ENCODE assay signal across 10 cellular contexts in genomic region chr21:44742418-44743153, GRCh38. TPM values are rescaled to one million over a fixed set of nuclear protein-coding genes. Genes with fewer than 3 reads are reported as not detected.
DNase-seq lines count a peak whose midpoint lies in the region; ATAC-seq, FAIRE-seq and TF ChIP-seq lines count a peak whose summit lies in the region.
"Had no signal": no experiment of that assay in that cellular context is flagged by ENCODE, and none has a peak within 500 bp of the region (broad histone marks: within the 10 kb centered on the region; RNA-seq: fewer than 3 reads in every experiment).

No MANE protein-coding gene starts in this region.

- TF ChIP-seq POLR2A in Peyer's patch (IDR thresholded peaks at IDR 0.05) = no peak

- H3K4me3 ChIP-seq in Loucy (ENCODE audit: low read length, poor library complexity, severe bottlenecking) = no peak overlapping the region
- H3K4me3 ChIP-seq in Peyer's patch = no peak overlapping the region
- H3K4me3 ChIP-seq in keratinocyte (ENCODE audit: control insufficient read depth in 2 of 3, extremely low read depth in 1 of 3, insufficient read depth in 2 of 3, low read depth in 1 of 3, low read length in 3 of 3) = no peak overlapping the region

- TF ChIP-seq CTCF in Loucy (conservative IDR thresholded peaks at IDR 0.05; ENCODE audit: low read length) (peak; percentile 55), Peyer's patch (IDR thresholded peaks at IDR 0.05) (peak in 4 of 6 experiments; percentile 17 to 44 (median 41)), keratinocyte (optimal IDR thresholded peaks at IDR 0.05 in 1 of 3, IDR thresholded peaks at IDR 0.05 in 1 of 3, conservative IDR thresholded peaks at IDR 0.05 in 1 of 3; ENCODE audit: extremely low read depth in 1 of 3, insufficient read depth in 2 of 3, low read length in 3 of 3) (peak in 2 of 3 experiments; percentile 14 to 28)

- no peaks in the 10 kb centered on the region for H3K9me2 ChIP-seq in Loucy (replicated peaks; ENCODE audit: low read depth, low read length)

- H3F3A ChIP-seq in Loucy (ENCODE audit: low read depth) = no peaks in the 10 kb centered on the region

- peak; percentile 20 for FAIRE-seq in keratinocyte (lab: Jason Lieb, UNC)

- no peaks in the 10 kb centered on the region for H3K27me3 ChIP-seq in Loucy (ENCODE audit: insufficient read depth, low read length, poor library complexity, severe bottlenecking)
- no peaks in the 10 kb centered on the region for H3K27me3 ChIP-seq in Peyer's patch
- no peaks in the 10 kb centered on the region for H3K27me3 ChIP-seq in keratinocyte (ENCODE audit: control insufficient read depth, extremely low read depth, insufficient read depth, low read length)

- dilution Hi-C loops in keratinocyte (cut with MboI; ENCODE audit: extremely low pct_ligation_motif_present, low sequenced_read_pairs) = loop anchor here (25.0 kb wide), 1 partner anchor 255 kb away; no protein-coding TSS in a partner anchor

- H3K9ac ChIP-seq in Loucy (ENCODE audit: low read depth, low read length, poor library complexity, severe bottlenecking) = no peak overlapping the region
- no peak overlapping the region for H3K9ac ChIP-seq in keratinocyte (ENCODE audit: control insufficient read depth, extremely low read depth, insufficient read depth, low read length)

- H3K27ac ChIP-seq in Peyer's patch (no peak overlapping the region), keratinocyte (ENCODE audit: control insufficient read depth, insufficient read depth, low read length) (no peak overlapping the region)
- H3K27ac ChIP-seq: neutrophil had no signal

- no peaks in the 10 kb centered on the region for H4K20me1 ChIP-seq in Loucy (ENCODE audit: insufficient read depth, low read length, poor library complexity, severe bottlenecking)
- no peaks in the 10 kb centered on the region for H4K20me1 ChIP-seq in keratinocyte (ENCODE audit: control insufficient read depth, extremely low read depth, insufficient read depth, low read length)

- H2AFZ ChIP-seq in Loucy (ENCODE audit: low read length) (no peak overlapping the region), keratinocyte (ENCODE audit: control insufficient read depth, low read length) (no peak overlapping the region)

- H3K4me2 ChIP-seq in Loucy (ENCODE audit: low read depth, low read length, poor library complexity, severe bottlenecking) (no peak overlapping the region), keratinocyte (ENCODE audit: control insufficient read depth, extremely low read depth, insufficient read depth, low read depth, low read length) (no peak overlapping the region)

- H3K4me1 ChIP-seq in Loucy (ENCODE audit: insufficient read depth, low read length, poor library complexity, severe bottlenecking) (no peaks in the 10 kb centered on the region), Peyer's patch (no peaks in the 10 kb centered on the region), keratinocyte (ENCODE audit: control insufficient read depth, extremely low read depth, insufficient read depth, low read length) (no peaks in the 10 kb centered on the region)

- H3K36me3 ChIP-seq in Loucy (ENCODE audit: insufficient read depth, low read length) = no peaks in the 10 kb centered on the region
- no peaks in the 10 kb centered on the region for H3K36me3 ChIP-seq in Peyer's patch
- H3K36me3 ChIP-seq in keratinocyte (ENCODE audit: control insufficient read depth in 2 of 2, extremely low read depth in 1 of 2, insufficient read depth in 2 of 2, low read length in 2 of 2) = no peaks in the 10 kb centered on the region
- H3K36me3 ChIP-seq: neutrophil had no signal

- H3K9me1 ChIP-seq in keratinocyte (ENCODE audit: control insufficient read depth, extremely low read depth, insufficient read depth, low read length) = no peaks in the 10 kb centered on the region

- H3K79me2 ChIP-seq in Loucy (ENCODE audit: insufficient read depth, low read length) = no peaks in the 10 kb centered on the region
- H3K79me2 ChIP-seq in keratinocyte (ENCODE audit: control insufficient read depth, insufficient read depth, low read length) = no peaks in the 10 kb centered on the region

- peaks cover 14% of the 10 kb centered on the region; the same call in 1 of the 2 replicates for H3K9me3 ChIP-seq in Loucy (ENCODE audit: insufficient read depth, low read depth, low read length)
- no peaks in the 10 kb centered on the region for H3K9me3 ChIP-seq in Peyer's patch
- peaks cover 15% of the 10 kb centered on the region for H3K9me3 ChIP-seq in keratinocyte (ENCODE audit: control insufficient read depth, low read depth, low read length)
- H3K9me3 ChIP-seq: neutrophil had no signal

- ATAC-seq in HG02970 (IDR thresholded peaks at IDR 0.05; ENCODE audit: low FRiP score, unreplicated experiment) (no peak), GM19035 (IDR thresholded peaks at IDR 0.05; ENCODE audit: unreplicated experiment) (no peak)

- DNase-seq in DMS153 (lab: John Stamatoyannopoulos, UW) (peak; percentile 71), Peyer's patch (peak in 1 of 3 donors; percentile 8), keratinocyte (ENCODE audit: low read depth, low spot score) (no peak), NOMO-1 treated with dmso at 0.1 percent for 144 hours (lab: John Stamatoyannopoulos, UW; ENCODE audit: unreplicated experiment) (no peak), mucosa of gallbladder (ENCODE audit: low spot score) (no peak)
- DNase-seq: effector CD4-positive, alpha-beta T cell had no signal

RNA-seq across cellular contexts. Expression of gene TSPEAR, which starts 31.2 kb away (rescaled TPM):
- total RNA-seq in Peyer's patch = under 1 TPM in 1 of 4 donors, not detected in 3; 0.47 TPM
- 0.07 to 0.12 TPM in 2 of 3 replicates, not detected in the other for polyA plus RNA-seq in keratinocyte
- not detected for polyA plus RNA-seq in keratinocyte (2011; ENCODE audit: low read depth)
- polyA plus RNA-seq in keratinocyte (2011; cell fraction: cytosol; rRNA removed) = 0.01 and 0.06 TPM in 2 replicates
- 0.10 and 0.20 TPM in 2 replicates for polyA plus RNA-seq in keratinocyte (2011; cell fraction: nucleus; rRNA removed)
- polyA plus RNA-seq in keratinocyte (2012; ENCODE audit: low replicate concordance) = 0.07 TPM in 1 of 2 replicates, not detected in the other
- 0.20 TPM in 1 of 3 replicates, not detected in the others for polyA minus RNA-seq in keratinocyte
- not detected for polyA minus RNA-seq in keratinocyte (2011; cell fraction: cytosol; rRNA and poly(A)+ RNA removed)
- polyA minus RNA-seq in keratinocyte (2011; cell fraction: nucleus; rRNA and poly(A)+ RNA removed) = not detected in 2 replicates
- total RNA-seq in mucosa of gallbladder = 0.06 TPM

RNA-seq across cellular contexts. Expression of gene KRTAP10-12, which starts 45.6 kb away (rescaled TPM):
- not detected for total RNA-seq in Peyer's patch
- not detected in 3 replicates for polyA plus RNA-seq in keratinocyte
- polyA plus RNA-seq in keratinocyte (2011; ENCODE audit: low read depth) = not detected
- not detected in 2 replicates for polyA plus RNA-seq in keratinocyte (2011; cell fraction: cytosol; rRNA removed)
- polyA plus RNA-seq in keratinocyte (2011; cell fraction: nucleus; rRNA removed) = not detected in 2 replicates
- not detected in 2 replicates for polyA plus RNA-seq in keratinocyte (2012; ENCODE audit: low replicate concordance)
- not detected in 3 replicates for polyA minus RNA-seq in keratinocyte
- not detected for polyA minus RNA-seq in keratinocyte (2011; cell fraction: cytosol; rRNA and poly(A)+ RNA removed)
- polyA minus RNA-seq in keratinocyte (2011; cell fraction: nucleus; rRNA and poly(A)+ RNA removed) = not detected in 2 replicates
- not detected for total RNA-seq in mucosa of gallbladder

RNA-seq across cellular contexts. Expression of gene UBE2G2, which starts 59.0 kb away (rescaled TPM):
- total RNA-seq in Peyer's patch (100 to 1,000 TPM in 2 of 4 donors, 10 to 100 TPM in 2; 68.8 to 116 (median 95.1) TPM), mucosa of gallbladder (74.4 TPM)
- polyA plus RNA-seq in keratinocyte = 82.0 to 114 TPM (median 106 TPM) in 3 replicates
- 44.9 TPM for polyA plus RNA-seq in keratinocyte (2011; ENCODE audit: low read depth)
- polyA plus RNA-seq in keratinocyte (2011; cell fraction: cytosol; rRNA removed) = 65.3 and 72.5 TPM in 2 replicates
- 241 and 269 TPM in 2 replicates for polyA plus RNA-seq in keratinocyte (2011; cell fraction: nucleus; rRNA removed)
- 51.6 and 64.6 TPM in 2 replicates for polyA plus RNA-seq in keratinocyte (2012; ENCODE audit: low replicate concordance)
- polyA minus RNA-seq in keratinocyte = 47.3 to 114 TPM (median 111 TPM) in 3 replicates
- polyA minus RNA-seq in keratinocyte (2011; cell fraction: cytosol; rRNA and poly(A)+ RNA removed) = 58.9 TPM
- 66.2 and 111 TPM in 2 replicates for polyA minus RNA-seq in keratinocyte (2011; cell fraction: nucleus; rRNA and poly(A)+ RNA removed)
